In genomic region chr22:20418211-20418788, GRCh38 we compare ENCODE assay signal across 1 cellular context.
TF ChIP-seq lines count a peak whose summit lies in the region.

No MANE protein-coding gene starts in this region.

TF ChIP-seq in K562, 482 proteins besides CTCF, POLR2A, EP300 and RAD21 (continued from another document and continues in another):
- TF ChIP-seq, protein P1, sequence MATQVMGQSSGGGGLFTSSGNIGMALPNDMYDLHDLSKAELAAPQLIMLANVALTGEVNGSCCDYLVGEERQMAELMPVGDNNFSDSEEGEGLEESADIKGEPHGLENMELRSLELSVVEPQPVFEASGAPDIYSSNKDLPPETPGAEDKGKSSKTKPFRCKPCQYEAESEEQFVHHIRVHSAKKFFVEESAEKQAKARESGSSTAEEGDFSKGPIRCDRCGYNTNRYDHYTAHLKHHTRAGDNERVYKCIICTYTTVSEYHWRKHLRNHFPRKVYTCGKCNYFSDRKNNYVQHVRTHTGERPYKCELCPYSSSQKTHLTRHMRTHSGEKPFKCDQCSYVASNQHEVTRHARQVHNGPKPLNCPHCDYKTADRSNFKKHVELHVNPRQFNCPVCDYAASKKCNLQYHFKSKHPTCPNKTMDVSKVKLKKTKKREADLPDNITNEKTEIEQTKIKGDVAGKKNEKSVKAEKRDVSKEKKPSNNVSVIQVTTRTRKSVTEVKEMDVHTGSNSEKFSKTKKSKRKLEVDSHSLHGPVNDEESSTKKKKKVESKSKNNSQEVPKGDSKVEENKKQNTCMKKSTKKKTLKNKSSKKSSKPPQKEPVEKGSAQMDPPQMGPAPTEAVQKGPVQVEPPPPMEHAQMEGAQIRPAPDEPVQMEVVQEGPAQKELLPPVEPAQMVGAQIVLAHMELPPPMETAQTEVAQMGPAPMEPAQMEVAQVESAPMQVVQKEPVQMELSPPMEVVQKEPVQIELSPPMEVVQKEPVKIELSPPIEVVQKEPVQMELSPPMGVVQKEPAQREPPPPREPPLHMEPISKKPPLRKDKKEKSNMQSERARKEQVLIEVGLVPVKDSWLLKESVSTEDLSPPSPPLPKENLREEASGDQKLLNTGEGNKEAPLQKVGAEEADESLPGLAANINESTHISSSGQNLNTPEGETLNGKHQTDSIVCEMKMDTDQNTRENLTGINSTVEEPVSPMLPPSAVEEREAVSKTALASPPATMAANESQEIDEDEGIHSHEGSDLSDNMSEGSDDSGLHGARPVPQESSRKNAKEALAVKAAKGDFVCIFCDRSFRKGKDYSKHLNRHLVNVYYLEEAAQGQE (CRISPR knock-in tag; IDR thresholded peaks at IDR 0.05; ENCODE audit: low read depth), result peak; percentile 83
- peak; percentile 45 for TF ChIP-seq KDM5B (IDR thresholded peaks at IDR 0.05; ENCODE audit: insufficient replicate concordance, low read depth, low read length)
- TF ChIP-seq YY1 (IDR thresholded peaks at IDR 0.05; ENCODE audit: borderline replicate concordance in 1 of 3, control insufficient read depth in 1 of 3, extremely low read depth in 1 of 3, insufficient read depth in 3 of 3, insufficient read length in 1 of 3, insufficient replicate concordance in 2 of 3, low read depth in 1 of 3, low read length in 2 of 3), result peak; percentile 14 to 83 (median 82)
- TF ChIP-seq ZSCAN29 (IDR thresholded peaks at IDR 0.05), result no peak
- TF ChIP-seq ASH1L (IDR thresholded peaks at IDR 0.05; ENCODE audit: borderline replicate concordance, low read depth, partially characterized antibody), result no peak
- TF ChIP-seq, protein P2, sequence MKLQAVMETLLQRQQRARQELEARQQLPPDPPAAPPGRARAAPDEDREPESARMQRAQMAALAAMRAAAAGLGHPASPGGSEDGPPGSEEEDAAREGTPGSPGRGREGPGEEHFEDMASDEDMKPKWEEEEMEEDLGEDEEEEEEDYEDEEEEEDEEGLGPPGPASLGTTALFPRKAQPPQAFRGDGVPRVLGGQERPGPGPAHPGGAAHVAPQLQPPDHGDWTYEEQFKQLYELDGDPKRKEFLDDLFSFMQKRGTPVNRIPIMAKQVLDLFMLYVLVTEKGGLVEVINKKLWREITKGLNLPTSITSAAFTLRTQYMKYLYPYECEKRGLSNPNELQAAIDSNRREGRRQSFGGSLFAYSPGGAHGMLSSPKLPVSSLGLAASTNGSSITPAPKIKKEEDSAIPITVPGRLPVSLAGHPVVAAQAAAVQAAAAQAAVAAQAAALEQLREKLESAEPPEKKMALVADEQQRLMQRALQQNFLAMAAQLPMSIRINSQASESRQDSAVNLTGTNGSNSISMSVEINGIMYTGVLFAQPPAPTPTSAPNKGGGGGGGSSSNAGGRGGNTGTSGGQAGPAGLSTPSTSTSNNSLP (IDR thresholded peaks at IDR 0.05; ENCODE audit: borderline replicate concordance, low read depth, low read length), result 0 out of 2 replicates have a peak, but pooled peaks have one; percentile 44
- peak; percentile 52 for TF ChIP-seq POU5F1 (IDR thresholded peaks at IDR 0.05; ENCODE audit: borderline replicate concordance, low read depth, low read length, partially characterized antibody)
- no peak for TF ChIP-seq ZBTB12 (CRISPR knock-in tag; IDR thresholded peaks at IDR 0.05)
- peak; percentile 46 for TF ChIP-seq GABPA (tag; conservative IDR thresholded peaks at IDR 0.05; ENCODE audit: low read depth)
- TF ChIP-seq CAMTA2 (CRISPR knock-in tag; conservative IDR thresholded peaks at IDR 0.05), result 0 out of 2 replicates have a peak, but pooled peaks have one; percentile 57
- TF ChIP-seq NRF1 (conservative IDR thresholded peaks at IDR 0.05 in 1 of 2, IDR thresholded peaks at IDR 0.05 in 1 of 2), result peak; percentile 68 to 78
- TF ChIP-seq, protein P3, sequence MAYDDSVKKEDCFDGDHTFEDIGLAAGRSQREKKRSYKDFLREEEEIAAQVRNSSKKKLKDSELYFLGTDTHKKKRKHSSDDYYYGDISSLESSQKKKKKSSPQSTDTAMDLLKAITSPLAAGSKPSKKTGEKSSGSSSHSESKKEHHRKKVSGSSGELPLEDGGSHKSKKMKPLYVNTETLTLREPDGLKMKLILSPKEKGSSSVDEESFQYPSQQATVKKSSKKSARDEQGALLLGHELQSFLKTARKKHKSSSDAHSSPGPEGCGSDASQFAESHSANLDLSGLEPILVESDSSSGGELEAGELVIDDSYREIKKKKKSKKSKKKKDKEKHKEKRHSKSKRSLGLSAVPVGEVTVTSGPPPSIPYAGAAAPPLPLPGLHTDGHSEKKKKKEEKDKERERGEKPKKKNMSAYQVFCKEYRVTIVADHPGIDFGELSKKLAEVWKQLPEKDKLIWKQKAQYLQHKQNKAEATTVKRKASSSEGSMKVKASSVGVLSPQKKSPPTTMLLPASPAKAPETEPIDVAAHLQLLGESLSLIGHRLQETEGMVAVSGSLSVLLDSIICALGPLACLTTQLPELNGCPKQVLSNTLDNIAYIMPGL (CRISPR knock-in tag; IDR thresholded peaks at IDR 0.05), result peak; percentile 98
- 0 out of 2 replicates have a peak, but pooled peaks have one; percentile 35 for TF ChIP-seq DPF2 (IDR thresholded peaks at IDR 0.05)
- TF ChIP-seq BMI1 (IDR thresholded peaks at IDR 0.05; ENCODE audit: low read length), result peak; percentile 72
- no peak for TF ChIP-seq SNRNP70 (optimal IDR thresholded peaks at IDR 0.05; ENCODE audit: low read depth, low read length)
- TF ChIP-seq TRIM24 (IDR thresholded peaks at IDR 0.05), result no peak; a peak in 1 of 4 replicates
- peak; percentile 18 for TF ChIP-seq NEUROD1 (IDR thresholded peaks at IDR 0.05; ENCODE audit: borderline replicate concordance, low read depth, low read length, partially characterized antibody)
- TF ChIP-seq BRCA1 (IDR thresholded peaks at IDR 0.05), result no peak
- no peak for TF ChIP-seq BRCA1 (CRISPR knock-in tag; IDR thresholded peaks at IDR 0.05)
- no peak for TF ChIP-seq ESRRB (CRISPR knock-in tag; IDR thresholded peaks at IDR 0.05; ENCODE audit: borderline replicate concordance)
- TF ChIP-seq, protein P4, sequence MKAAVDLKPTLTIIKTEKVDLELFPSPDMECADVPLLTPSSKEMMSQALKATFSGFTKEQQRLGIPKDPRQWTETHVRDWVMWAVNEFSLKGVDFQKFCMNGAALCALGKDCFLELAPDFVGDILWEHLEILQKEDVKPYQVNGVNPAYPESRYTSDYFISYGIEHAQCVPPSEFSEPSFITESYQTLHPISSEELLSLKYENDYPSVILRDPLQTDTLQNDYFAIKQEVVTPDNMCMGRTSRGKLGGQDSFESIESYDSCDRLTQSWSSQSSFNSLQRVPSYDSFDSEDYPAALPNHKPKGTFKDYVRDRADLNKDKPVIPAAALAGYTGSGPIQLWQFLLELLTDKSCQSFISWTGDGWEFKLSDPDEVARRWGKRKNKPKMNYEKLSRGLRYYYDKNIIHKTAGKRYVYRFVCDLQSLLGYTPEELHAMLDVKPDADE (conservative IDR thresholded peaks at IDR 0.05; ENCODE audit: control insufficient read depth, low read depth, low read length), result peak; percentile 57; the same call in 1 of the 2 replicates
- peak; percentile 84; the same call in 1 of the 2 replicates for TF ChIP-seq HLTF (IDR thresholded peaks at IDR 0.05)
- TF ChIP-seq CBX5 (IDR thresholded peaks at IDR 0.05; ENCODE audit: borderline replicate concordance, low read depth), result no peak; the same call in 1 of the 2 replicates
- TF ChIP-seq, protein P5, sequence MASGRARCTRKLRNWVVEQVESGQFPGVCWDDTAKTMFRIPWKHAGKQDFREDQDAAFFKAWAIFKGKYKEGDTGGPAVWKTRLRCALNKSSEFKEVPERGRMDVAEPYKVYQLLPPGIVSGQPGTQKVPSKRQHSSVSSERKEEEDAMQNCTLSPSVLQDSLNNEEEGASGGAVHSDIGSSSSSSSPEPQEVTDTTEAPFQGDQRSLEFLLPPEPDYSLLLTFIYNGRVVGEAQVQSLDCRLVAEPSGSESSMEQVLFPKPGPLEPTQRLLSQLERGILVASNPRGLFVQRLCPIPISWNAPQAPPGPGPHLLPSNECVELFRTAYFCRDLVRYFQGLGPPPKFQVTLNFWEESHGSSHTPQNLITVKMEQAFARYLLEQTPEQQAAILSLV (tag; IDR thresholded peaks at IDR 0.05), result no peak
- 0 out of 2 replicates have a peak, but pooled peaks have one; percentile 58 for TF ChIP-seq SRSF3 (IDR thresholded peaks at IDR 0.05; ENCODE audit: insufficient read depth, low read length)
- TF ChIP-seq, protein P6, sequence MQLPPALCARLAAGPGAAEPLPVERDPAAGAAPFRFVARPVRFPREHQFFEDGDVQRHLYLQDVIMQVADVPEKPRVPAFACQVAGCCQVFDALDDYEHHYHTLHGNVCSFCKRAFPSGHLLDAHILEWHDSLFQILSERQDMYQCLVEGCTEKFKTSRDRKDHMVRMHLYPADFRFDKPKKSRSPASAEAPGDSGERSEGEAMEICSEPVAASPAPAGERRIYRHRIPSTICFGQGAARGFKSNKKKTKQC (CRISPR knock-in tag; IDR thresholded peaks at IDR 0.05), result peak; percentile 89
- peak; percentile 87 for TF ChIP-seq PHF21A (IDR thresholded peaks at IDR 0.05; ENCODE audit: borderline replicate concordance, low read depth)
- peak; percentile 74 for TF ChIP-seq ZNF76 (CRISPR knock-in tag; IDR thresholded peaks at IDR 0.05; ENCODE audit: borderline replicate concordance)
- TF ChIP-seq OTX1 (CRISPR knock-in tag; IDR thresholded peaks at IDR 0.05), result no peak
- TF ChIP-seq HCFC1 (IDR thresholded peaks at IDR 0.05; ENCODE audit: low read depth, low read length), result peak; percentile 69
- peak; percentile 86; the same call in 1 of the 2 replicates for TF ChIP-seq RFX7 (CRISPR knock-in tag; IDR thresholded peaks at IDR 0.05)
- TF ChIP-seq, protein P7, sequence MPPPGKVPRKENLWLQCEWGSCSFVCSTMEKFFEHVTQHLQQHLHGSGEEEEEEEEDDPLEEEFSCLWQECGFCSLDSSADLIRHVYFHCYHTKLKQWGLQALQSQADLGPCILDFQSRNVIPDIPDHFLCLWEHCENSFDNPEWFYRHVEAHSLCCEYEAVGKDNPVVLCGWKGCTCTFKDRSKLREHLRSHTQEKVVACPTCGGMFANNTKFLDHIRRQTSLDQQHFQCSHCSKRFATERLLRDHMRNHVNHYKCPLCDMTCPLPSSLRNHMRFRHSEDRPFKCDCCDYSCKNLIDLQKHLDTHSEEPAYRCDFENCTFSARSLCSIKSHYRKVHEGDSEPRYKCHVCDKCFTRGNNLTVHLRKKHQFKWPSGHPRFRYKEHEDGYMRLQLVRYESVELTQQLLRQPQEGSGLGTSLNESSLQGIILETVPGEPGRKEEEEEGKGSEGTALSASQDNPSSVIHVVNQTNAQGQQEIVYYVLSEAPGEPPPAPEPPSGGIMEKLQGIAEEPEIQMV (tag; conservative IDR thresholded peaks at IDR 0.05; ENCODE audit: low read depth), result no peak
- TF ChIP-seq, protein P8, sequence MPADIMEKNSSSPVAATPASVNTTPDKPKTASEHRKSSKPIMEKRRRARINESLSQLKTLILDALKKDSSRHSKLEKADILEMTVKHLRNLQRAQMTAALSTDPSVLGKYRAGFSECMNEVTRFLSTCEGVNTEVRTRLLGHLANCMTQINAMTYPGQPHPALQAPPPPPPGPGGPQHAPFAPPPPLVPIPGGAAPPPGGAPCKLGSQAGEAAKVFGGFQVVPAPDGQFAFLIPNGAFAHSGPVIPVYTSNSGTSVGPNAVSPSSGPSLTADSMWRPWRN (IDR thresholded peaks at IDR 0.05; ENCODE audit: low read depth), result peak; percentile 51; the same call in 1 of the 2 replicates
- peak; percentile 49; the same call in 1 of the 2 replicates for TF ChIP-seq SREBF1 (IDR thresholded peaks at IDR 0.05; ENCODE audit: borderline replicate concordance, low read depth, low read length)
- no peak; the same call in 1 of the 2 replicates for TF ChIP-seq SAFB (IDR thresholded peaks at IDR 0.05; ENCODE audit: borderline replicate concordance, low read depth, low read length)
- TF ChIP-seq ARID2 (IDR thresholded peaks at IDR 0.05), result peak; percentile 99
- TF ChIP-seq KLF13 (tag; IDR thresholded peaks at IDR 0.05; ENCODE audit: borderline replicate concordance, low read depth), result peak; percentile 82; the same call in 1 of the 2 replicates
- TF ChIP-seq CREM (IDR thresholded peaks at IDR 0.05; ENCODE audit: low read depth), result peak; percentile 30; the same call in 1 of the 2 replicates
- peak; percentile 95 for TF ChIP-seq DEAF1 (CRISPR knock-in tag; IDR thresholded peaks at IDR 0.05)
- TF ChIP-seq IFI16 (CRISPR knock-in tag; IDR thresholded peaks at IDR 0.05), result no peak
- TF ChIP-seq ZNF224 (CRISPR knock-in tag; IDR thresholded peaks at IDR 0.05), result no peak
- peak; percentile 75; the same call in 1 of the 2 replicates for TF ChIP-seq GABPB1 (CRISPR knock-in tag; IDR thresholded peaks at IDR 0.05)
- peak; percentile 76 to 85 for TF ChIP-seq TBL1XR1 (IDR thresholded peaks at IDR 0.05; ENCODE audit: low read length in 2 of 2)
- no peak for TF ChIP-seq NFXL1 (CRISPR knock-in tag; IDR thresholded peaks at IDR 0.05)
- peak; percentile 93; the same call in 1 of the 2 replicates for TF ChIP-seq RBM14 (IDR thresholded peaks at IDR 0.05; ENCODE audit: borderline replicate concordance, insufficient read depth, low read depth, low read length)
- peak; percentile 40; the same call in 1 of the 2 replicates for TF ChIP-seq TEAD4 (IDR thresholded peaks at IDR 0.05; ENCODE audit: low read length)
- no peak; the same call in 1 of the 2 replicates for TF ChIP-seq TEAD4 (CRISPR knock-in tag; IDR thresholded peaks at IDR 0.05; ENCODE audit: borderline replicate concordance)
- no peak for TF ChIP-seq ZNF277 (CRISPR knock-in tag; IDR thresholded peaks at IDR 0.05; ENCODE audit: borderline replicate concordance)
- TF ChIP-seq CBFB (CRISPR knock-in tag; IDR thresholded peaks at IDR 0.05), result no peak
- TF ChIP-seq CHCHD3 (CRISPR knock-in tag; IDR thresholded peaks at IDR 0.05), result peak; percentile 88
